In genomic region chr11:16871368-16871767, GRCh38 we compare ENCODE assay signal across 19 cellular contexts.
DNase-seq lines count a peak whose midpoint lies in the region; ATAC-seq and TF ChIP-seq lines count a peak whose summit lies in the region.
"Had no signal": no experiment of that assay in that cellular context is flagged by ENCODE, and none has a peak within 500 bp of the region (broad histone marks: within the 10 kb centered on the region; RNA-seq: fewer than 3 reads in every experiment).

No MANE protein-coding gene starts in this region.

- no peak overlapping the region for H2AFZ ChIP-seq in smooth muscle cell (ENCODE audit: low read depth)

- WGBS in smooth muscle cell (ENCODE audit: low lambda C conversion rate), result 6% methylated on average over 5 of the region's 5 CpGs

- no peaks in the 10 kb centered on the region for H3K9me3 ChIP-seq in smooth muscle cell (replicated peaks; ENCODE audit: low read depth)

- H3K27ac ChIP-seq in smooth muscle cell (ENCODE audit: low read depth), result peak overlapping the region; percentile 64
- H3K27ac ChIP-seq in dorsolateral prefrontal cortex, result no peak overlapping the region

- H3K36me3 ChIP-seq in smooth muscle cell (ENCODE audit: low read depth), result no peaks in the 10 kb centered on the region

- H3K4me3 Mint-ChIP-seq in WTC11, result no peak overlapping the region
- H3K4me3 Mint-ChIP-seq: B cell; CD4-positive, alpha-beta T cell had no signal

- H3K4me2 ChIP-seq in smooth muscle cell, result peak overlapping the region; percentile 75

- H3F3A ChIP-seq in smooth muscle cell (ENCODE audit: low read depth), result peaks cover 9% of the 10 kb centered on the region

- DNase-seq in EL (peak; percentile 38), amniotic epithelial cell (ENCODE audit: low read depth) (peak; percentile 83), iris pigment epithelial cell (ENCODE audit: low read depth) (peak; percentile 7), smooth muscle cell (lab: John Stamatoyannopoulos, UW; ENCODE audit: unreplicated experiment) (no peak), dorsolateral prefrontal cortex (no peak), WTC11 (ENCODE audit: low spot score) (no peak)
- DNase-seq in activated CD8-positive, alpha-beta memory T cell treated with anti-CD3 and anti-CD28 coated beads, Interleukin-2, amount 50 U/mL, for 48 hours, result no peak
- DNase-seq: Calu3; CD4-positive, alpha-beta T cell; DMS79; GDM1; Karpas-422; NCI-H1105 treated with DMSO at 0.1 percent for 48 hours; NCI-H187 treated with DMSO at 0.1 percent for 48 hours; NCI-H446; NCI-H748 treated with DMSO at 0.1 percent for 48 hours had no signal

- CTCF ChIA-PET in WTC11 (lab: Charles Lee), result no interaction called here

- H3K27me3 ChIP-seq in smooth muscle cell (ENCODE audit: low read depth) (no peaks in the 10 kb centered on the region), dorsolateral prefrontal cortex (peaks cover 0 to 3% (median 0%) of the 10 kb centered on the region in 45 donors)

- no peak overlapping the region for H3K4me3 ChIP-seq in smooth muscle cell
- H3K4me3 ChIP-seq in dorsolateral prefrontal cortex, result no peak overlapping the region

- no peaks in the 10 kb centered on the region for H3K27me3 Mint-ChIP-seq in WTC11 (ENCODE audit: low read depth)
- H3K27me3 Mint-ChIP-seq: CD4-positive, alpha-beta T cell had no signal

- H3K79me2 ChIP-seq in smooth muscle cell (ENCODE audit: low read depth), result no peaks in the 10 kb centered on the region

- H3K9ac ChIP-seq in smooth muscle cell (ENCODE audit: low read depth), result no peak overlapping the region

- ATAC-seq in WTC11, result no peak
- ATAC-seq: Panc1, Right ventricle myocardium inferior had no signal

- intact Hi-C loops in dorsolateral prefrontal cortex (cut with DNase I), result no loop called here

- no peaks in the 10 kb centered on the region for H3K36me3 Mint-ChIP-seq in WTC11

- no peak overlapping the region for H3K27ac Mint-ChIP-seq in WTC11
- H3K27ac Mint-ChIP-seq: B cell; CD4-positive, alpha-beta T cell had no signal

- TF ChIP-seq CTCF in smooth muscle cell (IDR thresholded peaks at IDR 0.05; ENCODE audit: borderline replicate concordance, insufficient read depth, poor library complexity, severe bottlenecking), result no peak
- no peak for TF ChIP-seq CTCF in dorsolateral prefrontal cortex (IDR thresholded peaks at IDR 0.05 in 54 of 56, conservative IDR thresholded peaks at IDR 0.05 in 2 of 56; ENCODE audit: low read depth in 1 of 56, partially characterized antibody in 56 of 56)
- no peak for TF ChIP-seq CTCF in WTC11 (IDR thresholded peaks at IDR 0.05)

- H3K4me1 ChIP-seq in smooth muscle cell (ENCODE audit: low read depth), result peaks cover 36% of the 10 kb centered on the region

- H4K20me1 ChIP-seq in smooth muscle cell (ENCODE audit: low read depth), result no peaks in the 10 kb centered on the region

- H3K4me1 Mint-ChIP-seq in WTC11, result peaks cover 6% of the 10 kb centered on the region; the same call in 1 of the 2 replicates
- H3K4me1 Mint-ChIP-seq: B cell had no signal

- POLR2A ChIA-PET in WTC11 (lab: Charles Lee), result no interaction called here

- H3K9me3 Mint-ChIP-seq in WTC11, result no peaks in the 10 kb centered on the region
- H3K9me3 Mint-ChIP-seq: CD4-positive, alpha-beta T cell had no signal

TF ChIP-seq in WTC11, 78 proteins besides CTCF, POLR2A, EP300 and RAD21:
- TF ChIP-seq NFYB (CRISPR knock-in tag; conservative IDR thresholded peaks at IDR 0.05; ENCODE audit: low read depth) (no peak), CBFB (CRISPR knock-in tag; IDR thresholded peaks at IDR 0.05; ENCODE audit: low read depth) (no peak), USF2 (CRISPR knock-in tag; IDR thresholded peaks at IDR 0.05) (no peak), HMGXB4 (CRISPR knock-in tag; IDR thresholded peaks at IDR 0.05) (no peak), AFF4 (CRISPR knock-in tag; IDR thresholded peaks at IDR 0.05; ENCODE audit: borderline replicate concordance) (no peak), MYBL2 (CRISPR knock-in tag; IDR thresholded peaks at IDR 0.05) (no peak), RORB (CRISPR knock-in tag; IDR thresholded peaks at IDR 0.05) (no peak), IRF2 (CRISPR knock-in tag; IDR thresholded peaks at IDR 0.05; ENCODE audit: borderline replicate concordance, low read depth) (no peak), FOXP4 (CRISPR knock-in tag; IDR thresholded peaks at IDR 0.05) (no peak), SP1 (CRISPR knock-in tag; conservative IDR thresholded peaks at IDR 0.05) (no peak), ATF2 (CRISPR knock-in tag; IDR thresholded peaks at IDR 0.05; ENCODE audit: borderline replicate concordance, low read depth) (no peak)

Comparison
In these comparisons a context has a peak if more than half of its experiments do, and no peak if none do; other contexts are left out.
1. DNase-seq: peak in EL (single experiment), amniotic epithelial cell (single experiment) and iris pigment epithelial cell (single experiment); none in smooth muscle cell (single experiment), dorsolateral prefrontal cortex (0 of 10), WTC11 (single experiment) and activated CD8-positive, alpha-beta memory T cell treated with anti-CD3 and anti-CD28 coated beads, Interleukin-2, amount 50 U/mL, for 48 hours (single experiment).